ENCODE assay signal across 28 cellular contexts in genomic region chr7:95623788-95624187, GRCh38. TPM values are rescaled to one million over a fixed set of nuclear protein-coding genes. Genes with fewer than 3 reads are reported as not detected.
"Had no signal": no experiment of that assay in that cellular context is flagged by ENCODE, and none has a peak within 500 bp of the region (broad histone marks: within the 10 kb centered on the region; RNA-seq: fewer than 3 reads in every experiment).

No MANE protein-coding gene starts in this region.

- H3K27me3 ChIP-seq: body of pancreas, colonic mucosa, esophagus squamous epithelium had no signal

- H3K4me3 ChIP-seq: body of pancreas, colonic mucosa, esophagus squamous epithelium had no signal

- H3K27ac ChIP-seq: colonic mucosa, epithelial cell of prostate, esophagus squamous epithelium had no signal

- ATAC-seq: activated CD4-positive, alpha-beta T cell treated with anti-CD3 and anti-CD28 coated beads for 36 hours; activated CD8-positive, alpha-beta memory T cell treated with anti-CD3 and anti-CD28 coated beads, Interleukin-2, amount 10 ng/mL, durations not matched to agents 7 days and 5 days; activated CD8-positive, alpha-beta T cell treated with anti-CD3 and anti-CD28 coated beads, Interleukin-2, amount 10 ng/mL, durations not matched to agents 7 days and 5 days; activated T-helper 17 cell treated with anti-CD3 and anti-CD28 coated beads, Interleukin-2, amount 50 U/mL, for 72 hours; body of pancreas had no signal

- H3K4me1 ChIP-seq: colonic mucosa had no signal

- H3K9me3 ChIP-seq: body of pancreas, colonic mucosa, esophagus squamous epithelium had no signal

- H3K36me3 ChIP-seq: colonic mucosa, esophagus squamous epithelium had no signal

- DNase-seq: activated CD4-positive, alpha-beta memory T cell treated with anti-CD3 and anti-CD28 coated beads for 36 hours; activated CD4-positive, alpha-beta T cell treated with anti-CD3 and anti-CD28 coated beads for 36 hours; activated CD4-positive, CD25-positive, alpha-beta regulatory T cell; activated CD4-positive, CD25-positive, alpha-beta regulatory T cell treated with anti-CD3 and anti-CD28 coated beads, Interleukin-2, amount 50 U/mL, for 72 hours; activated CD8-positive, alpha-beta memory T cell treated with anti-CD3 and anti-CD28 coated beads, Interleukin-2, amount 10 ng/mL, durations not matched to agents 7 days and 5 days; activated CD8-positive, alpha-beta memory T cell treated with anti-CD3 and anti-CD28 coated beads, Interleukin-2, amount 50 U/mL, for 4 hours; activated CD8-positive, alpha-beta T cell treated with anti-CD3 and anti-CD28 coated beads, Interleukin-2, amount 10 ng/mL, durations not matched to agents 7 days and 5 days; activated effector memory CD4-positive, alpha-beta T cell treated with Interleukin-2 at 50 U/mL for 16 hours; activated gamma-delta T cell treated with Interleukin-2 at 50 U/mL for 16 hours; activated naive CD4-positive, alpha-beta T cell treated with anti-CD3 and anti-CD28 coated beads, Interleukin-2, amount 50 U/mL, for 16 hours; activated naive CD4-positive, alpha-beta T cell treated with Interleukin-2 at 50 U/mL for 16 hours; activated T-cell treated with anti-CD3 and anti-CD28 coated beads, Interleukin-2, amount 50 U/mL, for 1 hour; amygdala; aorta; body of pancreas; central memory CD4-positive, alpha-beta T cell; cerebellar nuclear complex; colonic mucosa; effector CD8-positive, alpha-beta T cell; esophagus squamous epithelium; foreskin fibroblast; head of caudate nucleus; T-helper 2 cell had no signal

RNA-seq across cellular contexts. Expression of gene PDK4, which starts 27.5 kb away (rescaled TPM):
- total RNA-seq: activated CD4-positive, alpha-beta memory T cell treated with anti-CD3 and anti-CD28 coated beads for 36 hours; activated CD4-positive, alpha-beta T cell treated with anti-CD3 and anti-CD28 coated beads for 36 hours; activated CD4-positive, alpha-beta T cell treated with anti-CD3 and anti-CD28 coated beads, Interleukin-2, amount 10 ng/mL, durations not matched to agents 24 days and 14 days; activated CD8-positive, alpha-beta memory T cell treated with anti-CD3 and anti-CD28 coated beads for 36 hours; activated CD8-positive, alpha-beta memory T cell treated with anti-CD3 and anti-CD28 coated beads, Interleukin-2, amount 10 ng/mL, durations not matched to agents 7 days and 5 days; activated CD8-positive, alpha-beta T cell treated with anti-CD3 and anti-CD28 coated beads, Interleukin-2, amount 10 ng/mL, durations not matched to agents 7 days and 5 days; activated T-helper 17 cell treated with anti-CD3 and anti-CD28 coated beads, Interleukin-2, amount 50 U/mL, for 72 hours; T-helper 1 cell treated with Interleukin-12 subunit alpha and Interleukin-12 subunit beta and Interleukin-4 antibody, amounts not matched to agents 30 ng/mL and 1 ng/mL, for 36 hours had no signal
